ENCODE assay signal across 16 cellular contexts in genomic region chr16:4690946-4691665, GRCh38. TPM values are rescaled to one million over a fixed set of nuclear protein-coding genes. Genes with fewer than 3 reads are reported as not detected.
A peak's percentile ranks its signal among the peaks of the same experiment; 100 is the strongest.
DNase-seq lines count a peak whose midpoint lies in the region; ATAC-seq and TF ChIP-seq lines count a peak whose summit lies in the region.
"Had no signal": no experiment of that assay in that cellular context is flagged by ENCODE, and none has a peak within 500 bp of the region (broad histone marks: within the 10 kb centered on the region; RNA-seq: fewer than 3 reads in every experiment).

No MANE protein-coding gene starts in this region.

- in situ Hi-C loops in mammary epithelial cell (cut with MboI; ENCODE audit: low sequenced_read_pairs in 2 of 2) = no loop called here

- H3K4me2 ChIP-seq in mammary epithelial cell (ENCODE audit: insufficient read depth, low read depth, low read length) = no peak overlapping the region

- DNase-seq in MCF 10A (ENCODE audit: unreplicated experiment) = no peak
- no peak for DNase-seq in mammary epithelial cell
- DNase-seq in RWPE2 (ENCODE audit: low spot score) = peak; percentile 47
- DNase-seq in effector memory CD8-positive, alpha-beta T cell = no peak
- no peak for DNase-seq in SHP77 treated with DMSO at 0.1 percent for 48 hours (lab: John Stamatoyannopoulos, UW)
- DNase-seq: CD8-positive, alpha-beta T cell; KBM-7; NCI-H2227 treated with DMSO at 0.1 percent for 48 hours; stimulated activated naive CD4-positive, alpha-beta T cell treated with Interleukin-2 at 50 U/mL for 16 hours had no signal

- H3K27me3 ChIP-seq in mammary epithelial cell (ENCODE audit: insufficient read depth, low read length) (no peaks in the 10 kb centered on the region), RWPE2 (ENCODE audit: insufficient read depth, poor library complexity, severe bottlenecking) (no peaks in the 10 kb centered on the region)
- H3K27me3 ChIP-seq: dorsolateral prefrontal cortex, gastroesophageal sphincter, left lung, ovary had no signal

- H3K4me3 Mint-ChIP-seq in MCF 10A (ENCODE audit: unreplicated experiment) = peak overlapping the region; percentile 53
- H3K4me3 Mint-ChIP-seq in effector memory CD8-positive, alpha-beta T cell = peak overlapping the region in 1 of 2 donors; percentile 72
- peak overlapping the region; percentile 40 for H3K4me3 Mint-ChIP-seq in stimulated activated memory B cell treated with anti-CD40 and anti-IgM and Interleukin-4, amounts not matched to agents 10 μg/mL and 1 μg/mL and 100 μg/mL, for 72 hours
- H3K4me3 Mint-ChIP-seq: CD8-positive, alpha-beta T cell had no signal

- H3K9me3 Mint-ChIP-seq in MCF 10A (ENCODE audit: unreplicated experiment) = no peaks in the 10 kb centered on the region
- no peaks in the 10 kb centered on the region for H3K9me3 Mint-ChIP-seq in effector memory CD8-positive, alpha-beta T cell
- H3K9me3 Mint-ChIP-seq in stimulated activated memory B cell treated with anti-CD40 and anti-IgM and Interleukin-4, amounts not matched to agents 10 μg/mL and 1 μg/mL and 100 μg/mL, for 72 hours = no peaks in the 10 kb centered on the region
- H3K9me3 Mint-ChIP-seq: CD8-positive, alpha-beta T cell had no signal

- H3K36me3 ChIP-seq in mammary epithelial cell (ENCODE audit: insufficient read depth, low read length) (peaks cover 5% of the 10 kb centered on the region), RWPE2 (ENCODE audit: low read depth) (peaks cover 16% of the 10 kb centered on the region)
- H3K36me3 ChIP-seq: ovary had no signal

- BruUV-seq in MCF 10A (replicated peaks; lab: Mats Ljungman, UMichigan) (no TSS peak), mammary epithelial cell (replicated peaks; lab: Mats Ljungman, UMichigan) (no TSS peak)

- peaks cover 19% of the 10 kb centered on the region for H3K4me1 ChIP-seq in mammary epithelial cell (ENCODE audit: insufficient read depth, low read length)
- H3K4me1 ChIP-seq in RWPE2 (ENCODE audit: insufficient read depth, poor library complexity, severe bottlenecking) = no peaks in the 10 kb centered on the region

- TF ChIP-seq CTCF in MCF 10A (IDR thresholded peaks at IDR 0.05; ENCODE audit: unreplicated experiment) (no peak), mammary epithelial cell (conservative IDR thresholded peaks at IDR 0.05 in 1 of 2, IDR thresholded peaks at IDR 0.05 in 1 of 2; ENCODE audit: extremely low read depth in 1 of 2, insufficient read depth in 1 of 2, low read depth in 1 of 2, low read length in 2 of 2) (no peak), RWPE2 (IDR thresholded peaks at IDR 0.05; ENCODE audit: poor library complexity, severe bottlenecking) (no peak)

- H3K27ac ChIP-seq in mammary epithelial cell (ENCODE audit: insufficient read depth, low read depth, low read length) = no peak overlapping the region
- H3K27ac ChIP-seq in RWPE2 (ENCODE audit: poor library complexity, severe bottlenecking) = no peak overlapping the region
- H3K27ac ChIP-seq: gastroesophageal sphincter, left lung, ovary had no signal

- POLR2A ChIA-PET in MCF 10A (lab: Yijun Ruan, JAX) = interaction anchor here (1.1 kb wide), 1 partner anchor 11 kb away, joined by 5 read pairs; no protein-coding TSS in a partner anchor

- H3K9me3 ChIP-seq in mammary epithelial cell (replicated peaks; ENCODE audit: insufficient read depth, low read length) (no peaks in the 10 kb centered on the region), RWPE2 (ENCODE audit: severe bottlenecking) (no peaks in the 10 kb centered on the region)
- H3K9me3 ChIP-seq: gastroesophageal sphincter, left lung, ovary had no signal

- H3K36me3 Mint-ChIP-seq in MCF 10A (ENCODE audit: insufficient read depth, unreplicated experiment) = peaks cover 78% of the 10 kb centered on the region
- peaks cover 33% of the 10 kb centered on the region for H3K36me3 Mint-ChIP-seq in effector memory CD8-positive, alpha-beta T cell (ENCODE audit: insufficient read depth)
- peaks cover 25% of the 10 kb centered on the region for H3K36me3 Mint-ChIP-seq in stimulated activated memory B cell treated with anti-CD40 and anti-IgM and Interleukin-4, amounts not matched to agents 10 μg/mL and 1 μg/mL and 100 μg/mL, for 72 hours

- H3K27ac Mint-ChIP-seq in MCF 10A (ENCODE audit: low read depth, unreplicated experiment) = no peak overlapping the region
- H3K27ac Mint-ChIP-seq in effector memory CD8-positive, alpha-beta T cell = peak overlapping the region; percentile 18 to 41
- H3K27ac Mint-ChIP-seq in stimulated activated memory B cell treated with anti-CD40 and anti-IgM and Interleukin-4, amounts not matched to agents 10 μg/mL and 1 μg/mL and 100 μg/mL, for 72 hours = no peak overlapping the region

- 76% methylated on average over 10 of the region's 19 CpGs for WGBS in mammary epithelial cell (ENCODE audit: low coverage, missing lambda C conversion rate)

- peaks cover 5% of the 10 kb centered on the region for H3K4me1 Mint-ChIP-seq in MCF 10A (ENCODE audit: insufficient read depth, unreplicated experiment)
- H3K4me1 Mint-ChIP-seq in effector memory CD8-positive, alpha-beta T cell (ENCODE audit: low read depth in 2 of 2) = peaks cover 16 to 17% of the 10 kb centered on the region in 2 donors
- H3K4me1 Mint-ChIP-seq in stimulated activated memory B cell treated with anti-CD40 and anti-IgM and Interleukin-4, amounts not matched to agents 10 μg/mL and 1 μg/mL and 100 μg/mL, for 72 hours = peaks cover 32% of the 10 kb centered on the region

- H3K79me2 ChIP-seq in mammary epithelial cell (ENCODE audit: insufficient read depth, low read length) = peaks cover 24% of the 10 kb centered on the region

- no peaks in the 10 kb centered on the region for H3K27me3 Mint-ChIP-seq in MCF 10A (ENCODE audit: insufficient read depth, unreplicated experiment)
- no peaks in the 10 kb centered on the region for H3K27me3 Mint-ChIP-seq in effector memory CD8-positive, alpha-beta T cell
- H3K27me3 Mint-ChIP-seq in stimulated activated memory B cell treated with anti-CD40 and anti-IgM and Interleukin-4, amounts not matched to agents 10 μg/mL and 1 μg/mL and 100 μg/mL, for 72 hours = no peaks in the 10 kb centered on the region

- dilution Hi-C loops in mammary epithelial cell (cut with HindIII; ENCODE audit: low sequenced_read_pairs) = no loop called here

- no peaks in the 10 kb centered on the region for H4K20me1 ChIP-seq in mammary epithelial cell (ENCODE audit: insufficient read depth, low read length)

- H3K4me3 ChIP-seq in mammary epithelial cell (replicated peaks in 1 of 3; ENCODE audit: insufficient read depth in 1 of 3, low read depth in 2 of 3, low read length in 3 of 3) = no peak overlapping the region
- H3K4me3 ChIP-seq in RWPE2 (ENCODE audit: severe bottlenecking) = no peak overlapping the region
- H3K4me3 ChIP-seq: dorsolateral prefrontal cortex, gastroesophageal sphincter, left lung, ovary had no signal

- intact Hi-C loops in MCF 10A (cut with micrococcal nuclease) (loop anchor here (5.0 kb wide), 1 partner anchor 266 kb away; the partner anchor contains the start of gene SEC14L5), mammary epithelial cell (cut with micrococcal nuclease) (no loop called here)

- CTCF ChIA-PET in MCF 10A (lab: Yijun Ruan, JAX) (interaction anchor here (1.9 kb wide), 1 partner anchor 8 kb away, joined by 7 read pairs; no protein-coding TSS in a partner anchor), mammary epithelial cell (lab: Charles Lee; ENCODE audit: low non-redundant PET) (no interaction called here)

- no peak overlapping the region for H3K9ac ChIP-seq in mammary epithelial cell (ENCODE audit: insufficient read depth, low read length)

- ATAC-seq in RWPE2 (ENCODE audit: low read depth) = no peak
- no peak for ATAC-seq in effector memory CD8-positive, alpha-beta T cell (replicated peaks)
- no peak for ATAC-seq in stimulated activated memory B cell treated with anti-CD40 and anti-IgM and Interleukin-4, amounts not matched to agents 10 μg/mL and 1 μg/mL and 100 μg/mL, for 72 hours
- no peak for ATAC-seq in HG03045 (IDR thresholded peaks at IDR 0.05; ENCODE audit: unreplicated experiment)
- no peak for ATAC-seq in GM21528 (IDR thresholded peaks at IDR 0.05; ENCODE audit: low FRiP score, unreplicated experiment)
- ATAC-seq: CD8-positive, alpha-beta T cell; gastroesophageal sphincter; left lung had no signal

- H2AFZ ChIP-seq in mammary epithelial cell (ENCODE audit: low read depth, low read length) = no peak overlapping the region

RNA-seq across cellular contexts. Expression of gene NUDT16L1, which starts 2.3 kb away (rescaled TPM):
- total RNA-seq in MCF 10A (2022) (18.3 and 21.8 TPM in 2 replicates), mammary epithelial cell (10 to 100 TPM; 13.5 to 26.2 TPM)
- 34.3 TPM for polyA plus RNA-seq in mammary epithelial cell
- polyA minus RNA-seq in mammary epithelial cell = 15.6 TPM

RNA-seq across cellular contexts. Expression of gene ANKS3, which starts 43.0 kb away (rescaled TPM):
- total RNA-seq in MCF 10A (2022) (29.9 and 35.0 TPM in 2 replicates), mammary epithelial cell (10 to 100 TPM; 14.5 to 24.3 TPM)
- 9.4 TPM for polyA plus RNA-seq in mammary epithelial cell
- 13.3 TPM for polyA minus RNA-seq in mammary epithelial cell

RNA-seq across cellular contexts. Expression of gene DNAAF8, which starts 43.2 kb away (rescaled TPM):
- total RNA-seq in MCF 10A (2022) (0.56 and 1.6 TPM in 2 replicates), mammary epithelial cell (under 1 TPM; 0.17 to 0.71 TPM)
- 0.51 TPM for polyA plus RNA-seq in mammary epithelial cell
- polyA minus RNA-seq in mammary epithelial cell = not detected
- total RNA-seq: CD8-positive, alpha-beta T cell had no signal

Comparison
In these comparisons a context has a peak if more than half of its experiments do, and no peak if none do; other contexts are left out.
1. H3K27ac Mint-ChIP-seq: peak in effector memory CD8-positive, alpha-beta T cell (2 of 2); none in MCF 10A (single experiment) and stimulated activated memory B cell treated with anti-CD40 and anti-IgM and Interleukin-4, amounts not matched to agents 10 μg/mL and 1 μg/mL and 100 μg/mL, for 72 hours (single experiment).